ENCODE assay signal across 7 cellular contexts in the genomic region with DNA sequence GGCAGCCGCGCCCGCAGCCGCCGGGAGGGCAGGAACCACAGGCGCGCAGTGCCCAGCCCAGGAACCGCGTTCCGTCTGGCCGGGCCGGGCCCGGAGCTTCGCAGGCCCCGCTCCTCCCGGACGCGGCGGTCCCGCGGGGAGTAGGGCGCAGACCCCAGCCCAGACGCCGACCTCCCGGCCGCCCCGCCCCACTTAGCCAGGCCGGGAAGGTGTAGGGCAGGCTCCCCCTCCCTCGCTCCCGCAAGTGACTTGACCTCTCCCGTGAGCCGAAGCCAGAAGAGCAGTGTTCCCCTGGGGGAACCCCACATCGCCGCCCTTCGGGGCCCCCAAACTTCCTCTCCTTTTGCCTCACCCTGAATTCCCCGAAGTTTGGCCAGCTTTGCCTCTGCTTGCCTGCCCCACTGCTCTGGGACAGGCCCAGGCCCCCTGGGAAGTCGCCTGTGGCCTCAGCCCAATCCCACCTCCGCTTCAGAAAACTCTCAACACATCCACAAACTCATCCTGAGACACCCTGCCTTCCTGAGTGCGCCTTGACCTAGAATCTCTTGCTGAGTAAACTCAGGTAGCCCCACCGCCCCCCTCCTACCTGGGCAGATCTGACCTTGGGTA. TPM values are rescaled to one million over a fixed set of nuclear protein-coding genes. Genes with fewer than 3 reads are reported as not detected.
DNase-seq lines count a peak whose midpoint lies in the region; ATAC-seq, FAIRE-seq and TF ChIP-seq lines count a peak whose summit lies in the region.

No MANE protein-coding gene starts in this region.

- H3F3A ChIP-seq in smooth muscle cell (ENCODE audit: low read depth), result peaks cover 20% of the 10 kb centered on the region

- no peak; the same call in 1 of the 2 replicates for TF ChIP-seq POLR2A in GM12892 (IDR thresholded peaks at IDR 0.05; ENCODE audit: low read depth, low read length)

- 4 to 5% methylated on average over 40 of the region's 40 CpGs for whole genome bisulfite sequencing in ectodermal cell, 2 experiments
- WGBS in smooth muscle cell (ENCODE audit: low lambda C conversion rate), result 20% methylated on average over 13 of the region's 40 CpGs

- H3K27ac ChIP-seq in ectodermal cell (ENCODE audit: insufficient read depth, low read depth, low read length, poor library complexity, severe bottlenecking) (no peak overlapping the region), smooth muscle cell (ENCODE audit: low read depth) (no peak overlapping the region)

- DNase-seq in GM12892 (ENCODE audit: insufficient read length) (no peak), NT2/D1 (ENCODE audit: low read depth, low spot score) (no peak), smooth muscle cell (lab: John Stamatoyannopoulos, UW; ENCODE audit: unreplicated experiment) (no peak), medulla oblongata (ENCODE audit: extremely low spot score) (no peak), NCI-H2029 treated with DMSO at 0.1 percent for 48 hours (lab: John Stamatoyannopoulos, UW) (no peak)

- H3K36me3 ChIP-seq in NT2/D1 (ENCODE audit: insufficient read depth, insufficient read length, low read length) (no peaks in the 10 kb centered on the region), ectodermal cell (ENCODE audit: control insufficient read depth, insufficient read depth, low read length) (no peaks in the 10 kb centered on the region), smooth muscle cell (ENCODE audit: low read depth) (no peaks in the 10 kb centered on the region)

- H3K4me3 ChIP-seq in NT2/D1 (ENCODE audit: insufficient read length, low read depth) (peak overlapping the region; percentile 24), ectodermal cell (ENCODE audit: insufficient read depth, low read depth, low read length) (peak overlapping the region; percentile 66), smooth muscle cell (peak overlapping the region; percentile 54)

- H3K27me3 ChIP-seq in NT2/D1 (ENCODE audit: insufficient read depth, insufficient read length) (peaks cover 29% of the 10 kb centered on the region), ectodermal cell (ENCODE audit: control insufficient read depth, insufficient read depth, low read length, poor library complexity, severe bottlenecking) (peaks cover 35% of the 10 kb centered on the region), smooth muscle cell (ENCODE audit: low read depth) (peaks cover 31% of the 10 kb centered on the region)

- ATAC-seq in GM19452 (IDR thresholded peaks at IDR 0.05; ENCODE audit: unreplicated experiment), result no peak

- H3K9me3 ChIP-seq in NT2/D1 (ENCODE audit: insufficient read depth, low read length) (no peaks in the 10 kb centered on the region), ectodermal cell (ENCODE audit: control insufficient read depth, low read length) (no peaks in the 10 kb centered on the region), smooth muscle cell (replicated peaks; ENCODE audit: low read depth) (no peaks in the 10 kb centered on the region)

- TF ChIP-seq CTCF in smooth muscle cell (IDR thresholded peaks at IDR 0.05; ENCODE audit: borderline replicate concordance, insufficient read depth, poor library complexity, severe bottlenecking), result no peak

- peaks cover 9% of the 10 kb centered on the region for H3K4me1 ChIP-seq in NT2/D1 (ENCODE audit: insufficient read depth, insufficient read length)
- peaks cover 29% of the 10 kb centered on the region for H3K4me1 ChIP-seq in ectodermal cell (ENCODE audit: control insufficient read depth, insufficient read depth, low read length)
- H3K4me1 ChIP-seq in smooth muscle cell (ENCODE audit: low read depth), result peaks cover 20% of the 10 kb centered on the region

- peak; percentile 82 for FAIRE-seq in GM12892 (lab: Jason Lieb, UNC)

- peak overlapping the region; percentile 87 for H3K4me2 ChIP-seq in smooth muscle cell

- H3K79me2 ChIP-seq in smooth muscle cell (ENCODE audit: low read depth), result no peaks in the 10 kb centered on the region

- peak overlapping the region; percentile 56 for H3K9ac ChIP-seq in NT2/D1 (ENCODE audit: insufficient read length, low read depth)
- no peak overlapping the region for H3K9ac ChIP-seq in smooth muscle cell (ENCODE audit: low read depth)

- no peaks in the 10 kb centered on the region for H4K20me1 ChIP-seq in smooth muscle cell (ENCODE audit: low read depth)

- no peak overlapping the region for H2AFZ ChIP-seq in smooth muscle cell (ENCODE audit: low read depth)

RNA-seq across cellular contexts. Expression of a gene that starts 0.5 kb away (rescaled TPM):
- 16.8 TPM for polyA plus RNA-seq in GM12892 (2012; ENCODE audit: missing spikeins)
- polyA plus RNA-seq in ectodermal cell (2013, experiment 1 of 4), result 34.9 TPM
- polyA plus RNA-seq in ectodermal cell (2013, experiment 2 of 4), result 36.7 TPM
- polyA plus RNA-seq in ectodermal cell (2013, experiment 3 of 4), result 33.6 TPM
- polyA plus RNA-seq in ectodermal cell (2013, experiment 4 of 4), result 37.4 TPM
- 26.0 and 26.6 TPM in 2 replicates for total RNA-seq in smooth muscle cell
- polyA plus RNA-seq in smooth muscle cell, result 26.2 and 28.7 TPM in 2 replicates
